ENCODE assay signal across 11 cellular contexts in genomic region chr7:39372383-39372782, GRCh38.
"Had no signal": no experiment of that assay in that cellular context is flagged by ENCODE, and none has a peak within 500 bp of the region (broad histone marks: within the 10 kb centered on the region; RNA-seq: fewer than 3 reads in every experiment).

No MANE protein-coding gene starts in this region.

- ATAC-seq: GM23338, HCT116 had no signal

- H3K9me3 ChIP-seq: HAP-1 had no signal

- H2AFZ ChIP-seq: GM23248, GM23338 had no signal

- H3K4me2 ChIP-seq: GM23338 had no signal

- H3K27ac ChIP-seq: GM23248 had no signal

- FAIRE-seq: H1, H54 had no signal

- DNase-seq: GM23248, GOT3, H7, H9, HCEC 1CT, HFFc6 had no signal

- H3K9ac ChIP-seq: GM23248 had no signal

- H3K4me3 ChIP-seq: GM23248, GM23338, HAP-1 had no signal

- H3K4me1 ChIP-seq: HAP-1 had no signal

- H3K36me3 ChIP-seq: HAP-1 had no signal
